16 cellular contexts compared by ENCODE assay signal in genomic region chr16:66204761-66205160, GRCh38.
A peak's percentile ranks its signal among the peaks of the same experiment; 100 is the strongest.
DNase-seq lines count a peak whose midpoint lies in the region; ATAC-seq, FAIRE-seq and TF ChIP-seq lines count a peak whose summit lies in the region.
"Had no signal": no experiment of that assay in that cellular context is flagged by ENCODE, and none has a peak within 500 bp of the region (broad histone marks: within the 10 kb centered on the region; RNA-seq: fewer than 3 reads in every experiment).

No MANE protein-coding gene starts in this region.

- no peak overlapping the region for H3K27ac Mint-ChIP-seq in astrocyte (ENCODE audit: unreplicated experiment)
- no peak overlapping the region for H3K27ac Mint-ChIP-seq in CD8-positive, alpha-beta T cell
- H3K27ac Mint-ChIP-seq: activated naive CD8-positive, alpha-beta T cell; GM23338 had no signal

- no peaks in the 10 kb centered on the region for H3K79me2 ChIP-seq in astrocyte (ENCODE audit: insufficient read depth, low read length)

- H3K27me3 ChIP-seq in A673 (replicated peaks; ENCODE audit: insufficient read depth, low read depth, low read length, poor library complexity) (no peaks in the 10 kb centered on the region), astrocyte (ENCODE audit: insufficient read depth, low read length) (no peaks in the 10 kb centered on the region)
- H3K27me3 ChIP-seq in CD8-positive, alpha-beta T cell (ENCODE audit: insufficient read depth, low read length) = no peaks in the 10 kb centered on the region
- H3K27me3 ChIP-seq: vagina had no signal

- DNase-seq in A673 (ENCODE audit: low spot score) = no peak
- peak; percentile 35 for DNase-seq in EH (ENCODE audit: low read depth)
- DNase-seq in astrocyte (ENCODE audit: low read depth) = peak; percentile 68
- DNase-seq in iris pigment epithelial cell (ENCODE audit: low read depth) = peak; percentile 22
- no peak for DNase-seq in CD8-positive, alpha-beta T cell
- DNase-seq in NCI-H187 (lab: John Stamatoyannopoulos, UW) = no peak
- no peak for DNase-seq in NCI-H82 (lab: John Stamatoyannopoulos, UW)
- DNase-seq in NOMO-1 treated with DMSO at 0.1 percent for 48 hours (lab: John Stamatoyannopoulos, UW; ENCODE audit: unreplicated experiment) = no peak
- DNase-seq: dermis blood vessel endothelial cell, left cardiac atrium, NCI-H1694 treated with DMSO at 0.1 percent for 48 hours had no signal

- H3K36me3 ChIP-seq in A673 (ENCODE audit: insufficient read depth, low read length, poor library complexity, severe bottlenecking) = no peaks in the 10 kb centered on the region
- no peaks in the 10 kb centered on the region for H3K36me3 ChIP-seq in astrocyte (ENCODE audit: insufficient read depth, low read length)
- no peaks in the 10 kb centered on the region for H3K36me3 ChIP-seq in CD8-positive, alpha-beta T cell (ENCODE audit: insufficient read depth, low read length)
- H3K36me3 ChIP-seq: vagina had no signal

- POLR2A ChIA-PET in A673 (lab: Charles Lee; ENCODE audit: low non-redundant PET) = no interaction called here
- POLR2A ChIA-PET in CD8-positive, alpha-beta T cell (lab: Charles Lee) = no interaction called here

- no peak for ATAC-seq in CD8-positive, alpha-beta T cell

- H3K4me1 ChIP-seq in A673 (ENCODE audit: insufficient read depth, low read length, poor library complexity, severe bottlenecking) (peaks cover 39% of the 10 kb centered on the region), astrocyte (ENCODE audit: insufficient read depth, low read length) (no peaks in the 10 kb centered on the region)
- no peaks in the 10 kb centered on the region for H3K4me1 ChIP-seq in CD8-positive, alpha-beta T cell (ENCODE audit: insufficient read depth, low read length)
- H3K4me1 ChIP-seq: vagina had no signal

- H3K4me3 ChIP-seq in A673 (ENCODE audit: low read depth, low read length, poor library complexity, severe bottlenecking) (no peak overlapping the region), astrocyte (ENCODE audit: insufficient read depth, low read depth, low read length) (no peak overlapping the region)
- no peak overlapping the region for H3K4me3 ChIP-seq in CD8-positive, alpha-beta T cell (ENCODE audit: low read depth, low read length)
- H3K4me3 ChIP-seq: GM23338, vagina had no signal

- H3K27ac ChIP-seq in A673 (ENCODE audit: low read depth, low read length, poor library complexity, severe bottlenecking) (peak overlapping the region; percentile 74), astrocyte (ENCODE audit: low read depth, low read length) (no peak overlapping the region)
- no peak overlapping the region for H3K27ac ChIP-seq in CD8-positive, alpha-beta T cell (ENCODE audit: low read depth, low read length)
- H3K27ac ChIP-seq: vagina had no signal

- intact Hi-C loops in A673 (cut with micrococcal nuclease; ENCODE audit: unreplicated experiment) = no loop called here
- intact Hi-C loops in CD8-positive, alpha-beta T cell (cut with DNase I, micrococcal nuclease) = no loop called here

- H3K36me3 Mint-ChIP-seq in astrocyte (ENCODE audit: low read depth, unreplicated experiment) = no peaks in the 10 kb centered on the region
- no peaks in the 10 kb centered on the region for H3K36me3 Mint-ChIP-seq in CD8-positive, alpha-beta T cell
- H3K36me3 Mint-ChIP-seq: activated naive CD8-positive, alpha-beta T cell had no signal

- H3K9me3 ChIP-seq in A673 (ENCODE audit: low read depth, low read length, poor library complexity, severe bottlenecking) = no peaks in the 10 kb centered on the region
- H3K9me3 ChIP-seq in astrocyte (ENCODE audit: insufficient read depth, low read depth, low read length) = no peaks in the 10 kb centered on the region
- no peaks in the 10 kb centered on the region for H3K9me3 ChIP-seq in CD8-positive, alpha-beta T cell (ENCODE audit: low read length)
- H3K9me3 ChIP-seq: vagina had no signal

- no peak for FAIRE-seq in astrocyte (lab: Jason Lieb, UNC)
- FAIRE-seq: bronchial epithelial cell had no signal

- CTCF ChIA-PET in A673 (lab: Charles Lee) = no interaction called here
- CTCF ChIA-PET in CD8-positive, alpha-beta T cell (lab: Charles Lee) = no interaction called here

- no peak overlapping the region for H3K4me3 Mint-ChIP-seq in astrocyte (ENCODE audit: unreplicated experiment)
- H3K4me3 Mint-ChIP-seq in CD8-positive, alpha-beta T cell = no peak overlapping the region
- H3K4me3 Mint-ChIP-seq: activated naive CD8-positive, alpha-beta T cell; GM23338; neural crest cell had no signal

- H3K4me1 Mint-ChIP-seq in astrocyte (ENCODE audit: low read depth, unreplicated experiment) = no peaks in the 10 kb centered on the region
- H3K4me1 Mint-ChIP-seq in CD8-positive, alpha-beta T cell (ENCODE audit: low read depth) = no peaks in the 10 kb centered on the region

- no peak for TF ChIP-seq CTCF in A673 (conservative IDR thresholded peaks at IDR 0.05; ENCODE audit: low read depth, low read length)
- TF ChIP-seq CTCF in astrocyte (IDR thresholded peaks at IDR 0.05; ENCODE audit: insufficient read depth, low read depth, low read length) = no peak
- TF ChIP-seq CTCF in CD8-positive, alpha-beta T cell (IDR thresholded peaks at IDR 0.05) = no peak

- H2AFZ ChIP-seq in astrocyte (ENCODE audit: low read depth, low read length) = no peak overlapping the region
- H2AFZ ChIP-seq: GM23338 had no signal

- no peaks in the 10 kb centered on the region for H4K20me1 ChIP-seq in astrocyte (ENCODE audit: insufficient read depth, low read length)

- BruUV-seq in A673 (replicated peaks; lab: Mats Ljungman, UMichigan) = no TSS peak

- peaks cover 5% of the 10 kb centered on the region for H3K27me3 Mint-ChIP-seq in astrocyte (ENCODE audit: low read depth, unreplicated experiment)
- H3K27me3 Mint-ChIP-seq in CD8-positive, alpha-beta T cell (ENCODE audit: low read depth) = peaks cover 11% of the 10 kb centered on the region

- no peak overlapping the region for H3K4me2 ChIP-seq in astrocyte (ENCODE audit: low read length)
- H3K4me2 ChIP-seq: GM23338 had no signal

- H3K9me3 Mint-ChIP-seq in astrocyte (ENCODE audit: unreplicated experiment) = peaks cover 2% of the 10 kb centered on the region
- H3K9me3 Mint-ChIP-seq in CD8-positive, alpha-beta T cell = no peaks in the 10 kb centered on the region
- H3K9me3 Mint-ChIP-seq: GM23338, neural crest cell had no signal

- no peak overlapping the region for H3K9ac ChIP-seq in astrocyte (ENCODE audit: low read length)

Comparison
In these comparisons a context has a peak if more than half of its experiments do, and no peak if none do; other contexts are left out.
1. DNase-seq: peak in EH (single experiment), astrocyte (single experiment) and iris pigment epithelial cell (single experiment); none in A673 (single experiment), CD8-positive, alpha-beta T cell (0 of 7), NCI-H187 (0 of 2), NCI-H82 (single experiment) and NOMO-1 treated with DMSO at 0.1 percent for 48 hours (single experiment).